ENCODE assay signal across 9 cellular contexts in genomic region chr20:62405981-62406513, GRCh38. TPM values are rescaled to one million over a fixed set of nuclear protein-coding genes. Genes with fewer than 3 reads are reported as not detected.
A peak's percentile ranks its signal among the peaks of the same experiment; 100 is the strongest.
DNase-seq lines count a peak whose midpoint lies in the region; FAIRE-seq lines count a peak whose summit lies in the region.
"Had no signal": no experiment of that assay in that cellular context is flagged by ENCODE, and none has a peak within 500 bp of the region (broad histone marks: within the 10 kb centered on the region; RNA-seq: fewer than 3 reads in every experiment).

No MANE protein-coding gene starts in this region.

- H3K27me3 ChIP-seq in iPS-20b (ENCODE audit: insufficient read depth, low read length) (peaks cover 23% of the 10 kb centered on the region), stomach smooth muscle (ENCODE audit: control insufficient read depth in 1 of 2, insufficient read depth in 2 of 2, low read length in 2 of 2) (no peaks in the 10 kb centered on the region)

- H3K27me3 Mint-ChIP-seq in activated naive CD8-positive, alpha-beta T cell treated with anti-CD3 and anti-CD28 coated beads for 36 hours: no peaks in the 10 kb centered on the region

- H3K9ac ChIP-seq in iPS-20b (ENCODE audit: low read depth, low read length) (no peak overlapping the region), stomach smooth muscle (ENCODE audit: low read length in 2 of 2) (peak overlapping the region; percentile 70 to 85)

- no peaks in the 10 kb centered on the region for H3K36me3 Mint-ChIP-seq in activated naive CD8-positive, alpha-beta T cell treated with anti-CD3 and anti-CD28 coated beads for 36 hours

- H3K27ac ChIP-seq in iPS-20b (ENCODE audit: low read length): no peak overlapping the region
- peak overlapping the region; percentile 24 for H3K27ac ChIP-seq in stomach smooth muscle (ENCODE audit: low read length)

- H3K4me3 Mint-ChIP-seq in activated naive CD8-positive, alpha-beta T cell treated with anti-CD3 and anti-CD28 coated beads for 36 hours: peak overlapping the region; percentile 77

- H3K9me3 Mint-ChIP-seq in activated naive CD8-positive, alpha-beta T cell treated with anti-CD3 and anti-CD28 coated beads for 36 hours: no peaks in the 10 kb centered on the region

- peak overlapping the region; percentile 68 for H3K4me3 ChIP-seq in iPS-20b (ENCODE audit: low read length)
- peak overlapping the region; percentile 76 to 82 for H3K4me3 ChIP-seq in stomach smooth muscle (ENCODE audit: low read length in 2 of 2)

- H3K27ac Mint-ChIP-seq in activated naive CD8-positive, alpha-beta T cell treated with anti-CD3 and anti-CD28 coated beads for 36 hours: no peak overlapping the region

- DNase-seq in SIG-M5 treated with dmso at 0.1 percent for 504 hours (lab: John Stamatoyannopoulos, UW; ENCODE audit: unreplicated experiment): peak; percentile 13
- no peak for DNase-seq in SIG-M5 (lab: John Stamatoyannopoulos, UW)
- DNase-seq in activated naive CD8-positive, alpha-beta T cell treated with anti-CD3 and anti-CD28 coated beads for 36 hours: no peak
- DNase-seq in NK-92 (lab: John Stamatoyannopoulos, UW; ENCODE audit: unreplicated experiment): no peak
- no peak for DNase-seq in HTR-8/SVneo (ENCODE audit: insufficient read length, low spot score)
- no peak for DNase-seq in medulla oblongata (ENCODE audit: extremely low spot score)

- no peaks in the 10 kb centered on the region for H3K36me3 ChIP-seq in iPS-20b (ENCODE audit: insufficient read depth, low read depth, low read length)
- peaks cover 0 to 3% of the 10 kb centered on the region in 2 donors for H3K36me3 ChIP-seq in stomach smooth muscle (ENCODE audit: control insufficient read depth in 2 of 2, insufficient read depth in 2 of 2, low read length in 2 of 2)

- H3K4me1 Mint-ChIP-seq in activated naive CD8-positive, alpha-beta T cell treated with anti-CD3 and anti-CD28 coated beads for 36 hours: peaks cover 20% of the 10 kb centered on the region

- H3K9me3 ChIP-seq in iPS-20b (ENCODE audit: insufficient read depth, low read depth, low read length): no peaks in the 10 kb centered on the region
- H3K9me3 ChIP-seq in stomach smooth muscle (ENCODE audit: control insufficient read depth in 2 of 2, low read length in 2 of 2): no peaks in the 10 kb centered on the region

- H3K4me1 ChIP-seq in iPS-20b (ENCODE audit: insufficient read depth, low read length) (0 out of 2 replicates have a peak, but pooled peaks cover 3% of the 10 kb centered on the region), stomach smooth muscle (ENCODE audit: control insufficient read depth, insufficient read depth, low read length) (peaks cover 41% of the 10 kb centered on the region)

- no peak for FAIRE-seq in HTR-8/SVneo (lab: Jason Lieb, UNC)

RNA-seq across cellular contexts. Expression of gene CABLES2, which starts 1.0 kb away (rescaled TPM):
- total RNA-seq in activated naive CD8-positive, alpha-beta T cell treated with anti-CD3 and anti-CD28 coated beads for 36 hours: 1 to 10 TPM; 4.9 to 5.3 TPM

RNA-seq across cellular contexts. Expression of gene RPS21, which starts 19.1 kb away (rescaled TPM):
- total RNA-seq in activated naive CD8-positive, alpha-beta T cell treated with anti-CD3 and anti-CD28 coated beads for 36 hours: 1,000 to 10,000 TPM; 2,242 to 2,482 TPM

RNA-seq across cellular contexts. Expression of gene RBBP8NL, which starts 21.3 kb away (rescaled TPM):
- not detected for total RNA-seq in activated naive CD8-positive, alpha-beta T cell treated with anti-CD3 and anti-CD28 coated beads for 36 hours
- total RNA-seq: mesenteric fat pad had no signal

RNA-seq across cellular contexts. Expression of gene LAMA5, which starts 38.9 kb away (rescaled TPM):
- under 1 TPM; 0.38 to 0.91 TPM for total RNA-seq in activated naive CD8-positive, alpha-beta T cell treated with anti-CD3 and anti-CD28 coated beads for 36 hours
